1 cellular context compared by ENCODE assay signal in genomic region chr2:144137269-144137668, GRCh38.
TF ChIP-seq lines count a peak whose summit lies in the region.

No MANE protein-coding gene starts in this region.

TF ChIP-seq in K562, 482 proteins besides CTCF, POLR2A, EP300 and RAD21 (continued from another document):
- TF ChIP-seq, protein P1, sequence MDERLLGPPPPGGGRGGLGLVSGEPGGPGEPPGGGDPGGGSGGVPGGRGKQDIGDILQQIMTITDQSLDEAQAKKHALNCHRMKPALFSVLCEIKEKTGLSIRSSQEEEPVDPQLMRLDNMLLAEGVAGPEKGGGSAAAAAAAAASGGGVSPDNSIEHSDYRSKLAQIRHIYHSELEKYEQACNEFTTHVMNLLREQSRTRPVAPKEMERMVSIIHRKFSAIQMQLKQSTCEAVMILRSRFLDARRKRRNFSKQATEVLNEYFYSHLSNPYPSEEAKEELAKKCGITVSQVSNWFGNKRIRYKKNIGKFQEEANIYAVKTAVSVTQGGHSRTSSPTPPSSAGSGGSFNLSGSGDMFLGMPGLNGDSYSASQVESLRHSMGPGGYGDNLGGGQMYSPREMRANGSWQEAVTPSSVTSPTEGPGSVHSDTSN (CRISPR knock-in tag; IDR thresholded peaks at IDR 0.05; ENCODE audit: low read depth): no peak
- TF ChIP-seq, protein P1 (tag; conservative IDR thresholded peaks at IDR 0.05; ENCODE audit: low read depth): peak; percentile 75
- TF ChIP-seq MEIS2 (IDR thresholded peaks at IDR 0.05; ENCODE audit: partially characterized antibody): peak; percentile 88
- peak; percentile 16 for TF ChIP-seq ZFP36 (IDR thresholded peaks at IDR 0.05; ENCODE audit: low read depth, low read length, partially characterized antibody)
- TF ChIP-seq, protein P2, sequence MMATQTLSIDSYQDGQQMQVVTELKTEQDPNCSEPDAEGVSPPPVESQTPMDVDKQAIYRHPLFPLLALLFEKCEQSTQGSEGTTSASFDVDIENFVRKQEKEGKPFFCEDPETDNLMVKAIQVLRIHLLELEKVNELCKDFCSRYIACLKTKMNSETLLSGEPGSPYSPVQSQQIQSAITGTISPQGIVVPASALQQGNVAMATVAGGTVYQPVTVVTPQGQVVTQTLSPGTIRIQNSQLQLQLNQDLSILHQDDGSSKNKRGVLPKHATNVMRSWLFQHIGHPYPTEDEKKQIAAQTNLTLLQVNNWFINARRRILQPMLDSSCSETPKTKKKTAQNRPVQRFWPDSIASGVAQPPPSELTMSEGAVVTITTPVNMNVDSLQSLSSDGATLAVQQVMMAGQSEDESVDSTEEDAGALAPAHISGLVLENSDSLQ (IDR thresholded peaks at IDR 0.05): peak; percentile 91
- no peak for TF ChIP-seq ZNF780A (CRISPR knock-in tag; IDR thresholded peaks at IDR 0.05)
- no peak for TF ChIP-seq NR4A1 (CRISPR knock-in tag; IDR thresholded peaks at IDR 0.05)
- no peak for TF ChIP-seq NR4A1 (tag; IDR thresholded peaks at IDR 0.05)
- no peak for TF ChIP-seq SREBF1 (IDR thresholded peaks at IDR 0.05; ENCODE audit: borderline replicate concordance, low read depth, low read length)
